Comparison of ENCODE assay signal across 2 cellular contexts in the genomic region with DNA sequence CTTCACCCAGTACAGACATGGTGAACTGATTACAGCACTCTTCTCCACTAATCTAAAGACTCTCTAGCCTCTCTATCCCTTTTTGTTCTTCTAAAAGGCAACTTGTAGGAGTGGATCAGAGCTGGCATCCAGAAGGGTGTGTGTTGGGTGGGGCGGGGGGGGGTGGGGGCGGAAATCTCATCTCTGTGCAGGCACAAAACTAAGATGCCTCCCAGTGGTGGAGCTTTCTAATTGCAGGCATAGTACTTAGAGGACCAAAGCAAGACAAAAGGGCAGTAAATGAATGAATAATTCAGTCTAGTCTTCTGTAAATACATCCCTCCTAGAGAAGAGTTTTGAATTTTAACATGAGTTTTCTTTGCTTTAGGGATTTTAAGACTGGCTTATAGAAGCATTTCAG.
TF ChIP-seq lines count a peak whose summit lies in the region.

No MANE protein-coding gene starts in this region.

TF ChIP-seq in HepG2, 621 proteins besides CTCF, POLR2A, EP300 and RAD21 (continued from another document):
- no peak for TF ChIP-seq SNAPC5 (CRISPR knock-in tag; IDR thresholded peaks at IDR 0.05; ENCODE audit: borderline replicate concordance)
- no peak for TF ChIP-seq CENPT (CRISPR knock-in tag; IDR thresholded peaks at IDR 0.05; ENCODE audit: low read depth)
- no peak for TF ChIP-seq IKZF1 (IDR thresholded peaks at IDR 0.05)
TF ChIP-seq in HepG2: peak in this region for 0.

TF ChIP-seq in K562, 482 proteins besides CTCF, POLR2A, EP300 and RAD21 (continued from another document):
- TF ChIP-seq ZNF592 (IDR thresholded peaks at IDR 0.05) (no peak), FOXJ2 (tag; IDR thresholded peaks at IDR 0.05) (no peak), SREBF2 (CRISPR knock-in tag; IDR thresholded peaks at IDR 0.05) (no peak), ZNF384 (IDR thresholded peaks at IDR 0.05; ENCODE audit: low read depth, low read length) (no peak)
